8 cellular contexts compared by ENCODE assay signal in the genomic region with DNA sequence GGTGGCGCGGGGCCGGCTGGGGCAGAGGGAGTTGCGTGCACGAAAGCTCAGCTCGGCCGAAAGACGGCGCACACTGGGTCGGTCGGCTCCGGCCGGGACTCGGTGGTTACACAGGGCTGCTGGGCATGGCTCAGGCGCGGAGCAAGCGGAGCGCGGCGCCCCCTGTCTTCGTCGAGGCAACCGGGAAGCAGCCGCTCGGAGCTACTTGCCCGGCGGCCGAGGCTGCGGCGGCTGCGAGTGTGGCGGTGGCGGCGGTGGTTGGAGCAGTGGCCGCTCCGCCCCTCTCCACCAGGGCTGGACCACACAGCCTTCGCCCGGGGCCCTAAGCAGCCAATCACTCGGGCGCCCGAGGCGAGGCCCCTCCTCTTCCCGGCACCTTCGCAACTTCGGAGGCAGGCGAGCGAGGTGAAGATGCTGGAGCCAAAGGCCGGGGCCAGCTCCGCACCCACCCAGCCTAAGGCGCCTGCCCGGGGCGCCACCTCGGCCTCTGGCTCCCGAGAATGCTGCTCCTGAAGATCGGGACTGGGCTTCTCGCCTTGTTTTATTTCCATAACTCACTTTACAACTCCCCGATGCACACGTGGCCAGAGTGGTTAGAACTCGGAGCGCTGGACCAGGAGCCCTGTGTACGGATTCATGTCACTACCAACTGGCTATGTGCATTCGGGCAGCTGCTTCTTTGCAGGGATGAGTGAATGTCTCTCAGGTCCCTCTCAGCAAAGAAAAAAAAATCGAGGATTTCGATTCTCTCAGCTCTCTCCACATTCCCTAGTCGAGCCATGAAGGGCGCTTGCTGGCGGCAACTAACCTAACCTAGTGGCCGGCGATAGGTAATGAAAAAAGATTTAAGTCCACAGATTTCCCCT. TPM values are rescaled to one million over a fixed set of nuclear protein-coding genes. Genes with fewer than 3 reads are reported as not detected.
DNase-seq lines count a peak whose midpoint lies in the region; ATAC-seq, FAIRE-seq and TF ChIP-seq lines count a peak whose summit lies in the region.

A gene (minus strand): TSS at position 241 of the 866 bp plus-strand sequence. CDS start 241 bp downstream, outside the sequence.

- H3K9me3 ChIP-seq in liver (ENCODE audit: control insufficient read depth in 4 of 4, low read length in 3 of 4): no peaks in the 10 kb centered on the region

- DNase-seq in CD1c-positive myeloid dendritic cell (ENCODE audit: extremely low spot score) (peak; percentile 68), GM19239 (ENCODE audit: insufficient read length, low spot score) (peak; percentile 62), NCI-H510A (lab: John Stamatoyannopoulos, UW) (peak; percentile 90), dermis microvascular lymphatic vessel endothelial cell (ENCODE audit: low read depth in 2 of 2) (peak; percentile 52 to 93)
- peak; percentile 24 to 30 for DNase-seq in activated CD4-positive, alpha-beta T cell treated with anti-CD3 and anti-CD28 coated beads for 4 hours
- DNase-seq in stimulated activated CD4-positive, alpha-beta T cell treated with anti-CD3 and anti-CD28 coated beads, Interleukin-4, amount 100 ng/mL, for 1 hour: peak; percentile 48

- peak; percentile 55 to 66 for TF ChIP-seq RAD21 in liver (IDR thresholded peaks at IDR 0.05)

- H3K36me3 ChIP-seq in liver (ENCODE audit: control insufficient read depth in 4 of 4, insufficient read depth in 3 of 4, low read depth in 1 of 4, low read length in 3 of 4): no peaks in the 10 kb centered on the region

- peaks cover 17 to 24% (median 19%) of the 10 kb centered on the region in 4 donors for H3K4me1 ChIP-seq in liver (ENCODE audit: control insufficient read depth in 4 of 4, insufficient read depth in 4 of 4, low read length in 3 of 4)

- peak within 1 kb of the TSS in 2 of 3 donors; percentile 3 to 50 for H3K4me3 ChIP-seq in liver (ENCODE audit: low read depth in 1 of 3, low read length in 3 of 3)

- no peak within 1 kb of the TSS for H3K27ac ChIP-seq in liver (ENCODE audit: low read depth in 1 of 2, low read length in 2 of 2)

- peak; percentile 50 for ATAC-seq in HG03378 (IDR thresholded peaks at IDR 0.05; ENCODE audit: unreplicated experiment)

- TF ChIP-seq CTCF in liver (IDR thresholded peaks at IDR 0.05; ENCODE audit: low read depth, low read length, missing input control): peak; percentile 50

- H3K27me3 ChIP-seq in liver (ENCODE audit: control insufficient read depth in 4 of 4, insufficient read depth in 4 of 4, low read length in 3 of 4): no peaks in the 10 kb centered on the region

- FAIRE-seq in GM19239 (lab: Jason Lieb, UNC): peak; percentile 53

- WGBS in liver: 3% methylated on average over 69 of the region's 69 CpGs

- no peak within 1 kb of the TSS for H3K9ac ChIP-seq in liver (ENCODE audit: low read depth in 1 of 2, low read length in 2 of 2)

TF ChIP-seq in liver, 16 proteins besides CTCF, POLR2A, EP300 and RAD21:
- TF ChIP-seq FOXA1 (IDR thresholded peaks at IDR 0.05) (no peak), YY1 (IDR thresholded peaks at IDR 0.05) (peak; percentile 21), HNF4G (IDR thresholded peaks at IDR 0.05) (no peak), FOXA2 (IDR thresholded peaks at IDR 0.05) (no peak), RXRA (IDR thresholded peaks at IDR 0.05) (no peak), TAF1 (conservative IDR thresholded peaks at IDR 0.05) (no peak)
- TF ChIP-seq, protein P1, sequence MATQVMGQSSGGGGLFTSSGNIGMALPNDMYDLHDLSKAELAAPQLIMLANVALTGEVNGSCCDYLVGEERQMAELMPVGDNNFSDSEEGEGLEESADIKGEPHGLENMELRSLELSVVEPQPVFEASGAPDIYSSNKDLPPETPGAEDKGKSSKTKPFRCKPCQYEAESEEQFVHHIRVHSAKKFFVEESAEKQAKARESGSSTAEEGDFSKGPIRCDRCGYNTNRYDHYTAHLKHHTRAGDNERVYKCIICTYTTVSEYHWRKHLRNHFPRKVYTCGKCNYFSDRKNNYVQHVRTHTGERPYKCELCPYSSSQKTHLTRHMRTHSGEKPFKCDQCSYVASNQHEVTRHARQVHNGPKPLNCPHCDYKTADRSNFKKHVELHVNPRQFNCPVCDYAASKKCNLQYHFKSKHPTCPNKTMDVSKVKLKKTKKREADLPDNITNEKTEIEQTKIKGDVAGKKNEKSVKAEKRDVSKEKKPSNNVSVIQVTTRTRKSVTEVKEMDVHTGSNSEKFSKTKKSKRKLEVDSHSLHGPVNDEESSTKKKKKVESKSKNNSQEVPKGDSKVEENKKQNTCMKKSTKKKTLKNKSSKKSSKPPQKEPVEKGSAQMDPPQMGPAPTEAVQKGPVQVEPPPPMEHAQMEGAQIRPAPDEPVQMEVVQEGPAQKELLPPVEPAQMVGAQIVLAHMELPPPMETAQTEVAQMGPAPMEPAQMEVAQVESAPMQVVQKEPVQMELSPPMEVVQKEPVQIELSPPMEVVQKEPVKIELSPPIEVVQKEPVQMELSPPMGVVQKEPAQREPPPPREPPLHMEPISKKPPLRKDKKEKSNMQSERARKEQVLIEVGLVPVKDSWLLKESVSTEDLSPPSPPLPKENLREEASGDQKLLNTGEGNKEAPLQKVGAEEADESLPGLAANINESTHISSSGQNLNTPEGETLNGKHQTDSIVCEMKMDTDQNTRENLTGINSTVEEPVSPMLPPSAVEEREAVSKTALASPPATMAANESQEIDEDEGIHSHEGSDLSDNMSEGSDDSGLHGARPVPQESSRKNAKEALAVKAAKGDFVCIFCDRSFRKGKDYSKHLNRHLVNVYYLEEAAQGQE (IDR thresholded peaks at IDR 0.05): no peak
TF ChIP-seq in liver: peak in this region for 1.

RNA-seq across cellular contexts. Expression of the gene that starts here (rescaled TPM):
- total RNA-seq in dermis microvascular lymphatic vessel endothelial cell (under 0.01 and 0.13 TPM in 2 replicates), liver (under 1 TPM; 0.08 to 0.19 TPM)
- under 1 TPM in 1 of 2 donors, not detected in 1; 0.06 TPM for polyA plus RNA-seq in liver

Comparison
In these comparisons a context has a peak if more than half of its experiments do, and no peak if none do; other contexts are left out.
1. Peak in DNase-seq in dermis microvascular lymphatic vessel endothelial cell; RNA of the gene not detected or under 1 TPM.
2. DNase-seq: peak in every context shown above with its lines; median percentile 90 in NCI-H510A; 72 in dermis microvascular lymphatic vessel endothelial cell; 68 in CD1c-positive myeloid dendritic cell; 62 in GM19239; 48 in stimulated activated CD4-positive, alpha-beta T cell treated with anti-CD3 and anti-CD28 coated beads, Interleukin-4, amount 100 ng/mL, for 1 hour; 27 in activated CD4-positive, alpha-beta T cell treated with anti-CD3 and anti-CD28 coated beads for 4 hours.